Comparison of ENCODE assay signal across 8 cellular contexts in genomic region chr11:2401436-2401984, GRCh38. TPM values are rescaled to one million over a fixed set of nuclear protein-coding genes. Genes with fewer than 3 reads are reported as not detected.
DNase-seq lines count a peak whose midpoint lies in the region; ATAC-seq and TF ChIP-seq lines count a peak whose summit lies in the region.

No MANE protein-coding gene starts in this region.

- DNase-seq in heart left ventricle = no peak
- no peak for DNase-seq in left cardiac atrium
- DNase-seq in astrocyte of the cerebellum (ENCODE audit: low read depth) = no peak
- no peak for DNase-seq in lung (ENCODE audit: low spot score)
- DNase-seq in upper lobe of right lung = no peak
- no peak for DNase-seq in activated effector memory CD4-positive, alpha-beta T cell treated with anti-CD3 and anti-CD28 coated beads, Interleukin-2, amount 50 U/mL, for 16 hours

- H3K27ac ChIP-seq in heart left ventricle = peak overlapping the region in 11 of 12 donors; percentile 82 to 98 (median 90)
- peak overlapping the region in 1 of 2 donors; percentile 92 for H3K27ac ChIP-seq in lung (ENCODE audit: low read depth in 1 of 2, low read length in 1 of 2)
- peak overlapping the region; percentile 89 for H3K27ac ChIP-seq in upper lobe of right lung

- H3K36me3 ChIP-seq in heart left ventricle (peaks cover 3 to 45% (median 39%) of the 10 kb centered on the region in 9 donors), lung (ENCODE audit: control insufficient read depth in 2 of 2, insufficient read depth in 2 of 2, low read length in 2 of 2) (peaks cover 4 to 43% of the 10 kb centered on the region in 2 donors), upper lobe of right lung (peaks cover 36% of the 10 kb centered on the region)

- in situ Hi-C loops in astrocyte of the cerebellum (cut with HindIII; ENCODE audit: low sequenced_read_pairs) = no loop called here

- H3K4me1 ChIP-seq in heart left ventricle (peaks cover 0 to 27% (median 25%) of the 10 kb centered on the region in 12 donors), lung (ENCODE audit: control insufficient read depth in 2 of 2, insufficient read depth in 2 of 2, low read length in 2 of 2) (peaks cover 3 to 15% of the 10 kb centered on the region in 2 donors), upper lobe of right lung (peaks cover 21% of the 10 kb centered on the region)

- peak overlapping the region; percentile 66 to 100 (median 86) for H3K4me3 ChIP-seq in heart left ventricle
- H3K4me3 ChIP-seq in astrocyte of the cerebellum (ENCODE audit: low read depth, low read length) = peak overlapping the region; percentile 76
- H3K4me3 ChIP-seq in lung = peak overlapping the region; percentile 96
- peak overlapping the region; percentile 99 for H3K4me3 ChIP-seq in upper lobe of right lung

- no peaks in the 10 kb centered on the region for H3K9me3 ChIP-seq in heart left ventricle
- H3K9me3 ChIP-seq in lung (ENCODE audit: control insufficient read depth in 2 of 2, insufficient read depth in 1 of 2, low read length in 1 of 2) = no peaks in the 10 kb centered on the region
- no peaks in the 10 kb centered on the region for H3K9me3 ChIP-seq in upper lobe of right lung

- no peak for ATAC-seq in heart left ventricle
- no peak for ATAC-seq in left cardiac atrium
- ATAC-seq in lung (ENCODE audit: insufficient read depth, low FRiP score) = no peak
- no peak for ATAC-seq in upper lobe of right lung
- no peak for ATAC-seq in HG02970 (IDR thresholded peaks at IDR 0.05; ENCODE audit: low FRiP score, unreplicated experiment)
- ATAC-seq in HG02759 (IDR thresholded peaks at IDR 0.05; ENCODE audit: unreplicated experiment) = no peak

- TF ChIP-seq POLR2A in heart left ventricle (IDR thresholded peaks at IDR 0.05) = no peak

- 41 to 48% (median 44%) methylated on average over 8 to 12 of the region's 12 CpGs for WGBS in heart left ventricle, 4 donors
- 40 to 48% methylated on average over 12 of the region's 12 CpGs for WGBS in lung, 2 donors

- H3K27me3 ChIP-seq in heart left ventricle (no peaks in the 10 kb centered on the region), lung (ENCODE audit: control insufficient read depth, insufficient read depth) (no peaks in the 10 kb centered on the region), upper lobe of right lung (no peaks in the 10 kb centered on the region)

- TF ChIP-seq CTCF in heart left ventricle (IDR thresholded peaks at IDR 0.05) = no peak
- no peak for TF ChIP-seq CTCF in astrocyte of the cerebellum (IDR thresholded peaks at IDR 0.05; ENCODE audit: low read depth, low read length, missing control alignments)
- TF ChIP-seq CTCF in lung (IDR thresholded peaks at IDR 0.05; ENCODE audit: control extremely low read depth, extremely low read depth) = no peak
- TF ChIP-seq CTCF in upper lobe of right lung (IDR thresholded peaks at IDR 0.05) = no peak

- intact Hi-C loops in heart left ventricle (cut with DNase I) (loop anchor here in 8 of 10 donors (2.0 to 5.0 kb wide), 4 partner anchors 23 to 99 kb away; partner anchors contain the start of genes C11orf21 (in 1 of the 8) and TSPAN32 (in 1 of the 8)), left cardiac atrium (cut with DNase I) (no loop called here), upper lobe of right lung (cut with DNase I) (no loop called here)

RNA-seq across cellular contexts. Expression of gene TSSC4, which starts 1.0 kb away (rescaled TPM):
- total RNA-seq in heart left ventricle (10 to 100 TPM; 23.4 to 45.2 (median 37.2) TPM), left cardiac atrium (10 to 100 TPM; 34.9 to 45.7 TPM), lung (10 to 100 TPM; 25.1 to 56.5 TPM), upper lobe of right lung (40.6 TPM)
- polyA plus RNA-seq in heart left ventricle (10 to 100 TPM; 34.6 to 75.9 TPM), lung (10 to 100 TPM; 48.8 to 50.7 TPM)

RNA-seq across cellular contexts. Expression of gene CD81, which starts 24.4 kb away (rescaled TPM):
- total RNA-seq in heart left ventricle (100 to 1,000 TPM; 277 to 994 (median 568) TPM), left cardiac atrium (100 to 1,000 TPM; 699 to 773 TPM), lung (100 to 1,000 TPM; 605 to 708 TPM), upper lobe of right lung (801 TPM)
- polyA plus RNA-seq in heart left ventricle (100 to 1,000 TPM; 442 to 518 TPM), lung (100 to 1,000 TPM; 412 to 679 TPM)

RNA-seq across cellular contexts. Expression of gene TRPM5, which starts 42.8 kb away (rescaled TPM):
- total RNA-seq in heart left ventricle (not detected), left cardiac atrium (not detected), lung (under 1 TPM; 0.18 to 0.20 TPM), upper lobe of right lung (not detected)
- polyA plus RNA-seq in heart left ventricle (not detected), lung (under 1 TPM; 0.02 to 0.04 TPM)

RNA-seq across cellular contexts. Expression of gene KCNQ1, which starts 43.3 kb away (rescaled TPM):
- total RNA-seq in heart left ventricle (10 to 100 TPM; 18.6 to 42.4 (median 38.4) TPM), left cardiac atrium (10 to 100 TPM; 33.5 to 39.7 TPM), lung (10 to 100 TPM; 15.4 to 41.7 TPM), upper lobe of right lung (52.9 TPM)
- polyA plus RNA-seq in heart left ventricle (10 to 100 TPM; 24.7 to 31.4 TPM), lung (10 to 100 TPM; 23.5 to 29.0 TPM)

Comparison
In these comparisons a context has a peak if more than half of its experiments do, and no peak if none do; other contexts are left out.
1. intact Hi-C loops: an anchor here in heart left ventricle (2.0 to 5.0 kb wide); none called in left cardiac atrium and upper lobe of right lung.